16 cellular contexts compared by ENCODE assay signal in genomic region chr18:22193466-22193865, GRCh38. TPM values are rescaled to one million over a fixed set of nuclear protein-coding genes. Genes with fewer than 3 reads are reported as not detected.
DNase-seq lines count a peak whose midpoint lies in the region; ATAC-seq and TF ChIP-seq lines count a peak whose summit lies in the region.
"Had no signal": no experiment of that assay in that cellular context is flagged by ENCODE, and none has a peak within 500 bp of the region (broad histone marks: within the 10 kb centered on the region; RNA-seq: fewer than 3 reads in every experiment).

No MANE protein-coding gene starts in this region.

- H3K36me3 ChIP-seq in CD8-positive, alpha-beta memory T cell (ENCODE audit: insufficient read depth, low read length) = no peaks in the 10 kb centered on the region
- peaks cover 48% of the 10 kb centered on the region for H3K36me3 ChIP-seq in brain microvascular endothelial cell (replicated peaks)
- H3K36me3 ChIP-seq: tibial nerve had no signal

- H3K9me3 Mint-ChIP-seq in CD8-positive, alpha-beta memory T cell = no peaks in the 10 kb centered on the region
- no peaks in the 10 kb centered on the region for H3K9me3 Mint-ChIP-seq in osteocyte (ENCODE audit: unreplicated experiment)
- H3K9me3 Mint-ChIP-seq: dendritic cell treated with granulocyte-macrophage colony-stimulating factor and Interleukin-4, amounts not matched to agents 40 ng/mL and 50 ng/mL, for 4 days had no signal

- CTCF ChIA-PET in CD8-positive, alpha-beta memory T cell (lab: Charles Lee) = interaction anchor here (1.5 kb wide), 1 partner anchor 23 kb away, joined by 3 read pairs; no protein-coding TSS in a partner anchor

- H3K27ac ChIP-seq in CD8-positive, alpha-beta memory T cell (ENCODE audit: low read depth, low read length) = peak overlapping the region; percentile 33
- H3K27ac ChIP-seq in brain microvascular endothelial cell (peak overlapping the region; percentile 50), substantia nigra (ENCODE audit: low read depth, low read length, poor library complexity, severe bottlenecking) (no peak overlapping the region)
- H3K27ac ChIP-seq: A549 had no signal

- no peak for DNase-seq in CD8-positive, alpha-beta memory T cell
- DNase-seq in brain microvascular endothelial cell (peak; percentile 65), left ventricle myocardium superior (no peak), osteocyte (ENCODE audit: extremely low spot score, unreplicated experiment) (peak; percentile 82), substantia nigra (lab: John Stamatoyannopoulos, UW) (no peak), SHP77 treated with DMSO at 0.1 percent for 48 hours (lab: John Stamatoyannopoulos, UW) (no peak), SIG-M5 (lab: John Stamatoyannopoulos, UW) (no peak)
- DNase-seq: activated CD4-positive, alpha-beta T cell treated with anti-CD3 and anti-CD28 coated beads, Interleukin-2, amount 50 U/mL, for 4 hours; activated gamma-delta T cell; Kasumi-1; NCI-H2029; T-helper 2 cell had no signal

- peaks cover 0 to 5% (median 3%) of the 10 kb centered on the region in 3 donors for H3K4me1 Mint-ChIP-seq in CD8-positive, alpha-beta memory T cell
- peaks cover 23% of the 10 kb centered on the region for H3K4me1 Mint-ChIP-seq in osteocyte (ENCODE audit: unreplicated experiment)

- no peaks in the 10 kb centered on the region for H3K4me1 ChIP-seq in CD8-positive, alpha-beta memory T cell (ENCODE audit: insufficient read depth, low read length)
- H3K4me1 ChIP-seq: A549, tibial nerve had no signal

- no peaks in the 10 kb centered on the region for H3K36me3 Mint-ChIP-seq in CD8-positive, alpha-beta memory T cell
- H3K36me3 Mint-ChIP-seq in osteocyte (ENCODE audit: unreplicated experiment) = no peaks in the 10 kb centered on the region

- no peak overlapping the region for H3K27ac Mint-ChIP-seq in CD8-positive, alpha-beta memory T cell
- peak overlapping the region; percentile 91 for H3K27ac Mint-ChIP-seq in osteocyte (ENCODE audit: unreplicated experiment)
- H3K27ac Mint-ChIP-seq: dendritic cell treated with granulocyte-macrophage colony-stimulating factor and Interleukin-4, amounts not matched to agents 40 ng/mL and 50 ng/mL, for 4 days had no signal

- intact Hi-C loops in left ventricle myocardium superior (cut with micrococcal nuclease) = no loop called here

- no peak overlapping the region for H3K4me3 ChIP-seq in CD8-positive, alpha-beta memory T cell (ENCODE audit: low read length)
- peak overlapping the region; percentile 6 for H3K4me3 ChIP-seq in brain microvascular endothelial cell (ENCODE audit: low read depth, low read length)
- H3K4me3 ChIP-seq: A549, tibial nerve had no signal

- POLR2A ChIA-PET in CD8-positive, alpha-beta memory T cell (lab: Charles Lee) = no interaction called here

- H3K27me3 Mint-ChIP-seq in CD8-positive, alpha-beta memory T cell = peaks cover 29 to 40% of the 10 kb centered on the region in 2 donors
- H3K27me3 Mint-ChIP-seq in osteocyte (ENCODE audit: unreplicated experiment) = no peaks in the 10 kb centered on the region

- H3K9me3 ChIP-seq in CD8-positive, alpha-beta memory T cell (ENCODE audit: low read length) = no peaks in the 10 kb centered on the region
- H3K9me3 ChIP-seq: A549, tibial nerve had no signal

- no peak overlapping the region for H3K4me3 Mint-ChIP-seq in CD8-positive, alpha-beta memory T cell
- peak overlapping the region; percentile 75 for H3K4me3 Mint-ChIP-seq in osteocyte (ENCODE audit: unreplicated experiment)
- H3K4me3 Mint-ChIP-seq: dendritic cell treated with granulocyte-macrophage colony-stimulating factor and Interleukin-4, amounts not matched to agents 40 ng/mL and 50 ng/mL, for 4 days had no signal

- in situ Hi-C loops in brain microvascular endothelial cell (cut with HindIII; ENCODE audit: low pct_ligation_motif_present, low sequenced_read_pairs) = loop anchor here (25.0 kb wide), 1 partner anchor 369 kb away; no protein-coding TSS in a partner anchor

- peak; percentile 31 for ATAC-seq in left ventricle myocardium superior
- ATAC-seq in HG03108 (IDR thresholded peaks at IDR 0.05; ENCODE audit: unreplicated experiment) = no peak
- ATAC-seq: A549 had no signal

- H3K27me3 ChIP-seq in CD8-positive, alpha-beta memory T cell (ENCODE audit: insufficient read depth, low read length, poor library complexity, severe bottlenecking) = no peaks in the 10 kb centered on the region
- no peaks in the 10 kb centered on the region for H3K27me3 ChIP-seq in brain microvascular endothelial cell (replicated peaks)

- no peak for TF ChIP-seq CTCF in brain microvascular endothelial cell (IDR thresholded peaks at IDR 0.05; ENCODE audit: low read depth, low read length, missing control alignments)
- TF ChIP-seq CTCF in osteocyte (IDR thresholded peaks at IDR 0.05) = no peak

RNA-seq across cellular contexts. Expression of gene GATA6, which starts 24.1 kb away (rescaled TPM):
- total RNA-seq in CD8-positive, alpha-beta memory T cell = under 1 TPM; 0.04 to 0.11 TPM
- 0.32 TPM for polyA plus RNA-seq in CD8-positive, alpha-beta memory T cell
- total RNA-seq in left ventricle myocardium superior = 62.3 TPM
- 1.9 and 2.4 TPM in 2 replicates for total RNA-seq in osteocyte

Comparison
In these comparisons a context has a peak if more than half of its experiments do, and no peak if none do; other contexts are left out.
1. DNase-seq: peak in brain microvascular endothelial cell (single experiment) and osteocyte (single experiment); none in CD8-positive, alpha-beta memory T cell (0 of 5), left ventricle myocardium superior (single experiment), substantia nigra (0 of 49), SHP77 treated with DMSO at 0.1 percent for 48 hours (single experiment) and SIG-M5 (single experiment).
2. RNA of gene GATA6, which starts 24.1 kb away (total RNA-seq): 62.3 TPM in left ventricle myocardium superior (single experiment); 1.9 to 2.4 TPM in osteocyte and 0.04 to 0.11 TPM in CD8-positive, alpha-beta memory T cell; every median in the first group is over 10 times any median in the second.